1 cellular context compared by ENCODE assay signal in genomic region chr10:97163141-97163540, GRCh38.
A peak's percentile ranks its signal among the peaks of the same experiment; 100 is the strongest.
TF ChIP-seq lines count a peak whose summit lies in the region.

No MANE protein-coding gene starts in this region.

TF ChIP-seq in HepG2, 621 proteins besides CTCF, POLR2A, EP300 and RAD21:
- TF ChIP-seq THAP8 (CRISPR knock-in tag; IDR thresholded peaks at IDR 0.05; ENCODE audit: borderline replicate concordance) (no peak), LRRFIP1 (CRISPR knock-in tag; conservative IDR thresholded peaks at IDR 0.05) (no peak), HNRNPL (IDR thresholded peaks at IDR 0.05; ENCODE audit: low read depth, low read length) (0 out of 2 replicates have a peak, but pooled peaks have one; percentile 11), MAFK (conservative IDR thresholded peaks at IDR 0.05 in 1 of 2, IDR thresholded peaks at IDR 0.05 in 1 of 2; ENCODE audit: low read length in 2 of 2) (no peak)
